ENCODE assay signal across 8 cellular contexts in genomic region chr7:44638611-44639557, GRCh38. TPM values are rescaled to one million over a fixed set of nuclear protein-coding genes. Genes with fewer than 3 reads are reported as not detected.
DNase-seq lines count a peak whose midpoint lies in the region; ATAC-seq, FAIRE-seq and TF ChIP-seq lines count a peak whose summit lies in the region.

No MANE protein-coding gene starts in this region.

- DNase-seq in GM10266 (ENCODE audit: extremely low spot score) (peak; percentile 63), H54 (ENCODE audit: insufficient read length, low spot score) (peak; percentile 94), M059J (ENCODE audit: low read depth) (peak; percentile 93), NCI-H1417 (lab: John Stamatoyannopoulos, UW) (no peak)
- DNase-seq in activated CD4-positive, alpha-beta T cell treated with anti-CD3 and anti-CD28 coated beads for 4 hours, result peak; percentile 69 to 73
- peak; percentile 85 for DNase-seq in stimulated activated naive B cell treated with anti-CD40 and anti-IgM and Interleukin-4, amounts not matched to agents 10 μg/mL and 1 μg/mL and 100 μg/mL, for 72 hours

- peak overlapping the region; percentile 42 for H3K27ac ChIP-seq in ectodermal cell (ENCODE audit: insufficient read depth, low read depth, low read length, poor library complexity, severe bottlenecking)
- H3K27ac ChIP-seq in mucosa of rectum (ENCODE audit: low read depth in 2 of 2, low read length in 2 of 2), result peak overlapping the region; percentile 90 to 91

- H3K4me1 Mint-ChIP-seq in stimulated activated naive B cell treated with anti-CD40 and anti-IgM and Interleukin-4, amounts not matched to agents 10 μg/mL and 1 μg/mL and 100 μg/mL, for 72 hours, result peaks cover 48 to 69% of the 10 kb centered on the region in 2 donors

- H3K9me3 ChIP-seq in ectodermal cell (ENCODE audit: control insufficient read depth, low read length) (no peaks in the 10 kb centered on the region), mucosa of rectum (ENCODE audit: control insufficient read depth in 2 of 2, low read length in 2 of 2) (no peaks in the 10 kb centered on the region)

- peaks cover 11% of the 10 kb centered on the region for H3K4me1 ChIP-seq in ectodermal cell (ENCODE audit: control insufficient read depth, insufficient read depth, low read length)
- H3K4me1 ChIP-seq in mucosa of rectum (ENCODE audit: control insufficient read depth in 2 of 2, insufficient read depth in 2 of 2, low read length in 2 of 2), result peaks cover 57 to 63% of the 10 kb centered on the region in 2 donors

- no peaks in the 10 kb centered on the region for H3K27me3 Mint-ChIP-seq in stimulated activated naive B cell treated with anti-CD40 and anti-IgM and Interleukin-4, amounts not matched to agents 10 μg/mL and 1 μg/mL and 100 μg/mL, for 72 hours

- peak overlapping the region; percentile 100 for H3K27ac Mint-ChIP-seq in stimulated activated naive B cell treated with anti-CD40 and anti-IgM and Interleukin-4, amounts not matched to agents 10 μg/mL and 1 μg/mL and 100 μg/mL, for 72 hours

- H3K4me3 Mint-ChIP-seq in stimulated activated naive B cell treated with anti-CD40 and anti-IgM and Interleukin-4, amounts not matched to agents 10 μg/mL and 1 μg/mL and 100 μg/mL, for 72 hours, result peak overlapping the region; percentile 74 to 84

- H3K9me3 Mint-ChIP-seq in stimulated activated naive B cell treated with anti-CD40 and anti-IgM and Interleukin-4, amounts not matched to agents 10 μg/mL and 1 μg/mL and 100 μg/mL, for 72 hours, result no peaks in the 10 kb centered on the region

- WGBS in ectodermal cell, 2 experiments, result 89 to 93% methylated on average over 5 of the region's 5 CpGs

- no peaks in the 10 kb centered on the region for H3K27me3 ChIP-seq in ectodermal cell (ENCODE audit: control insufficient read depth, insufficient read depth, low read length, poor library complexity, severe bottlenecking)
- no peaks in the 10 kb centered on the region for H3K27me3 ChIP-seq in mucosa of rectum (ENCODE audit: control insufficient read depth in 2 of 2, insufficient read depth in 2 of 2, low read length in 2 of 2)

- H3K36me3 ChIP-seq in ectodermal cell (ENCODE audit: control insufficient read depth, insufficient read depth, low read length), result no peaks in the 10 kb centered on the region
- H3K36me3 ChIP-seq in mucosa of rectum (ENCODE audit: control insufficient read depth in 2 of 2, insufficient read depth in 2 of 2, low read length in 2 of 2), result no peaks in the 10 kb centered on the region

- peaks cover 20 to 42% of the 10 kb centered on the region in 2 donors for H3K36me3 Mint-ChIP-seq in stimulated activated naive B cell treated with anti-CD40 and anti-IgM and Interleukin-4, amounts not matched to agents 10 μg/mL and 1 μg/mL and 100 μg/mL, for 72 hours

- H3K9ac ChIP-seq in mucosa of rectum (ENCODE audit: low read depth in 1 of 2, low read length in 2 of 2), result peak overlapping the region; percentile 27 to 44

- FAIRE-seq in H54 (lab: Jason Lieb, UNC), result no peak

- TF ChIP-seq CTCF in GM10266 (IDR thresholded peaks at IDR 0.05; ENCODE audit: control insufficient read depth, insufficient read depth, low read depth, missing control alignments), result no peak

- H3K4me3 ChIP-seq in ectodermal cell (ENCODE audit: insufficient read depth, low read depth, low read length) (no peak overlapping the region), mucosa of rectum (ENCODE audit: low read length in 2 of 2) (peak overlapping the region in 1 of 2 donors; percentile 47)

- TF ChIP-seq POLR2A in H54 (IDR thresholded peaks at IDR 0.05; ENCODE audit: low read depth, low read length), result peak; percentile 3; the same call in 1 of the 2 replicates

- peak; percentile 81 to 89 for ATAC-seq in stimulated activated naive B cell treated with anti-CD40 and anti-IgM and Interleukin-4, amounts not matched to agents 10 μg/mL and 1 μg/mL and 100 μg/mL, for 72 hours (replicated peaks)

RNA-seq across cellular contexts. Expression of gene OGDH, which starts 32.5 kb away (rescaled TPM):
- total RNA-seq in M059J (2014; rRNA removed; shearing (Covaris generic)), result 45.9 and 56.0 TPM in 2 replicates
- polyA plus RNA-seq in ectodermal cell (2013, experiment 1 of 4), result 83.9 TPM
- 85.1 TPM for polyA plus RNA-seq in ectodermal cell (2013, experiment 2 of 4)
- polyA plus RNA-seq in ectodermal cell (2013, experiment 3 of 4), result 51.5 TPM
- polyA plus RNA-seq in ectodermal cell (2013, experiment 4 of 4), result 55.7 TPM

RNA-seq across cellular contexts. Expression of gene TMED4, which starts 56.9 kb away (rescaled TPM):
- total RNA-seq in M059J (2014; rRNA removed; shearing (Covaris generic)), result 226 and 256 TPM in 2 replicates
- polyA plus RNA-seq in ectodermal cell (2013, experiment 1 of 4), result 105 TPM
- 110 TPM for polyA plus RNA-seq in ectodermal cell (2013, experiment 2 of 4)
- polyA plus RNA-seq in ectodermal cell (2013, experiment 3 of 4), result 90.0 TPM
- polyA plus RNA-seq in ectodermal cell (2013, experiment 4 of 4), result 102 TPM

Comparison
In these comparisons a context has a peak if more than half of its experiments do, and no peak if none do; other contexts are left out.
1. DNase-seq: peak in GM10266 (single experiment), H54 (single experiment), M059J (single experiment), activated CD4-positive, alpha-beta T cell treated with anti-CD3 and anti-CD28 coated beads for 4 hours (2 of 2) and stimulated activated naive B cell treated with anti-CD40 and anti-IgM and Interleukin-4, amounts not matched to agents 10 μg/mL and 1 μg/mL and 100 μg/mL, for 72 hours (single experiment); none in NCI-H1417 (0 of 3).